1 cellular context compared by ENCODE assay signal in the genomic region with DNA sequence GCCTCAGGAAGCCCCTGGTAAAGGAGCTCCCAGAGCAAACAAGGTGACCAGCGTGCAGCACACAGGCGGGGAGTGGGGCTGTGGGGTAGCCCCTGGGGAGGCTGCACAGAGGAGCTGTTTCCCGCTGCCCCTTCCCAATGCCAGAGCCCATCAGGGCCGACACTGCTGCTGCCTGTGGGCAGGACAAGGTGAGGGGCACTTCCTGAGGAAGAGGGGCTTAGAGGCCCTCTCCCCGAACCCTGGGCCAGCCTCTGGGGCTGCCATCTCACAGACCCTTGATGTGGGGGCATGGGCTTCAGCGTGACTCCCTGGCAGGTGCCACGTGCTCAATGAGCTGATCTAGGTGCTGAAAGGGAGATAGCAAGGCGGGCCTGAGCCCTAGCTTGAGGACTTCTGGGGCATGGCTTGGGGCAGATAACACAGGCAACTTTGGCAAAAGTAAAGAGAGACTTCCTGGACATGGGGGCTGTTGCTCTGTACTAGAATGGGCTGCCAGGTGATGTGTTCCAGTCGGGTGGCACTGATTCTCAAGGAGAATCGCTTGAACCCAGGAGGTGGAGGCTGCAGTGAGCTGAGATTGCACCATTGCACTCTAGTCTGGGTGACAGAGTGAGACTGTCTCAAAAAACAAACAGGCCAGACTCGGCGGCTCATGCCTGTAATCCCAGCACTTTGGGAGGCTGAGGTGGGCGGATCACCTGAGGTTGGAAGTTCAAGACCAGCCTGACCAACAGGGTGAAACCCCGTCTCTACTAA.
TF ChIP-seq lines count a peak whose summit lies in the region.

No MANE protein-coding gene starts in this region.

TF ChIP-seq in K562, 482 proteins besides CTCF, POLR2A, EP300 and RAD21 (continued from another document and continues in another):
- TF ChIP-seq AFF1 (IDR thresholded peaks at IDR 0.05; ENCODE audit: low read depth in 1 of 2, partially characterized antibody in 2 of 2) (peak in 1 of 2 experiments; percentile 24), BHLHE40 (IDR thresholded peaks at IDR 0.05; ENCODE audit: low read length) (peak; percentile 92), NBN (IDR thresholded peaks at IDR 0.05; ENCODE audit: low read depth) (no peak), BRCA1 (IDR thresholded peaks at IDR 0.05) (no peak), BRCA1 (CRISPR knock-in tag; IDR thresholded peaks at IDR 0.05) (no peak), HDAC1 (IDR thresholded peaks at IDR 0.05) (peak in 1 of 2 experiments; percentile 61; a peak in 1 of 4 replicates), MEIS2 (IDR thresholded peaks at IDR 0.05; ENCODE audit: partially characterized antibody) (peak; percentile 13), CEBPG (CRISPR knock-in tag; IDR thresholded peaks at IDR 0.05) (no peak), CEBPG (tag; conservative IDR thresholded peaks at IDR 0.05 in 1 of 2, IDR thresholded peaks at IDR 0.05 in 1 of 2) (0 out of 4 replicates have a peak, but pooled peaks of 1 of the 2 experiments have one; percentile 27), L3MBTL2 (IDR thresholded peaks at IDR 0.05) (peak; percentile 73), ZBTB11 (CRISPR knock-in tag; IDR thresholded peaks at IDR 0.05) (0 out of 6 replicates have a peak, but pooled peaks of 1 of the 3 experiments have one; percentile 12), EZH2 (IDR thresholded peaks at IDR 0.05; ENCODE audit: borderline replicate concordance, low read depth, low read length) (no peak), SIN3A (IDR thresholded peaks at IDR 0.05; ENCODE audit: borderline replicate concordance in 2 of 2, control insufficient read depth in 1 of 2, low read depth in 2 of 2, low read length in 2 of 2) (peak in 1 of 2 experiments; percentile 45; a peak in 1 of 4 replicates), ZNF592 (IDR thresholded peaks at IDR 0.05) (peak; percentile 62), CXXC5 (CRISPR knock-in tag; IDR thresholded peaks at IDR 0.05) (0 out of 2 replicates have a peak, but pooled peaks have one; percentile 34), EHMT2 (IDR thresholded peaks at IDR 0.05) (peak; percentile 77; the same call in 1 of the 2 replicates), CBFA2T3 (IDR thresholded peaks at IDR 0.05) (peak; percentile 50), MIER1 (IDR thresholded peaks at IDR 0.05; ENCODE audit: low read depth) (peak; percentile 81; the same call in 1 of the 2 replicates)
- TF ChIP-seq, protein P1, sequence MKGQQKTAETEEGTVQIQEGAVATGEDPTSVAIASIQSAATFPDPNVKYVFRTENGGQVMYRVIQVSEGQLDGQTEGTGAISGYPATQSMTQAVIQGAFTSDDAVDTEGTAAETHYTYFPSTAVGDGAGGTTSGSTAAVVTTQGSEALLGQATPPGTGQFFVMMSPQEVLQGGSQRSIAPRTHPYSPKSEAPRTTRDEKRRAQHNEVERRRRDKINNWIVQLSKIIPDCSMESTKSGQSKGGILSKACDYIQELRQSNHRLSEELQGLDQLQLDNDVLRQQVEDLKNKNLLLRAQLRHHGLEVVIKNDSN (CRISPR knock-in tag; IDR thresholded peaks at IDR 0.05) = peak; percentile 64; the same call in 1 of the 2 replicates
- TF ChIP-seq, protein P2, sequence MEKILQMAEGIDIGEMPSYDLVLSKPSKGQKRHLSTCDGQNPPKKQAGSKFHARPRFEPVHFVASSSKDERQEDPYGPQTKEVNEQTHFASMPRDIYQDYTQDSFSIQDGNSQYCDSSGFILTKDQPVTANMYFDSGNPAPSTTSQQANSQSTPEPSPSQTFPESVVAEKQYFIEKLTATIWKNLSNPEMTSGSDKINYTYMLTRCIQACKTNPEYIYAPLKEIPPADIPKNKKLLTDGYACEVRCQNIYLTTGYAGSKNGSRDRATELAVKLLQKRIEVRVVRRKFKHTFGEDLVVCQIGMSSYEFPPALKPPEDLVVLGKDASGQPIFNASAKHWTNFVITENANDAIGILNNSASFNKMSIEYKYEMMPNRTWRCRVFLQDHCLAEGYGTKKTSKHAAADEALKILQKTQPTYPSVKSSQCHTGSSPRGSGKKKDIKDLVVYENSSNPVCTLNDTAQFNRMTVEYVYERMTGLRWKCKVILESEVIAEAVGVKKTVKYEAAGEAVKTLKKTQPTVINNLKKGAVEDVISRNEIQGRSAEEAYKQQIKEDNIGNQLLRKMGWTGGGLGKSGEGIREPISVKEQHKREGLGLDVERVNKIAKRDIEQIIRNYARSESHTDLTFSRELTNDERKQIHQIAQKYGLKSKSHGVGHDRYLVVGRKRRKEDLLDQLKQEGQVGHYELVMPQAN (IDR thresholded peaks at IDR 0.05; ENCODE audit: borderline replicate concordance) = peak; percentile 63; the same call in 1 of the 2 replicates
- TF ChIP-seq, protein P3, sequence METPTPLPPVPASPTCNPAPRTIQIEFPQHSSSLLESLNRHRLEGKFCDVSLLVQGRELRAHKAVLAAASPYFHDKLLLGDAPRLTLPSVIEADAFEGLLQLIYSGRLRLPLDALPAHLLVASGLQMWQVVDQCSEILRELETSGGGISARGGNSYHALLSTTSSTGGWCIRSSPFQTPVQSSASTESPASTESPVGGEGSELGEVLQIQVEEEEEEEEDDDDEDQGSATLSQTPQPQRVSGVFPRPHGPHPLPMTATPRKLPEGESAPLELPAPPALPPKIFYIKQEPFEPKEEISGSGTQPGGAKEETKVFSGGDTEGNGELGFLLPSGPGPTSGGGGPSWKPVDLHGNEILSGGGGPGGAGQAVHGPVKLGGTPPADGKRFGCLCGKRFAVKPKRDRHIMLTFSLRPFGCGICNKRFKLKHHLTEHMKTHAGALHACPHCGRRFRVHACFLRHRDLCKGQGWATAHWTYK (CRISPR knock-in tag; IDR thresholded peaks at IDR 0.05) = no peak
- TF ChIP-seq, protein P4, sequence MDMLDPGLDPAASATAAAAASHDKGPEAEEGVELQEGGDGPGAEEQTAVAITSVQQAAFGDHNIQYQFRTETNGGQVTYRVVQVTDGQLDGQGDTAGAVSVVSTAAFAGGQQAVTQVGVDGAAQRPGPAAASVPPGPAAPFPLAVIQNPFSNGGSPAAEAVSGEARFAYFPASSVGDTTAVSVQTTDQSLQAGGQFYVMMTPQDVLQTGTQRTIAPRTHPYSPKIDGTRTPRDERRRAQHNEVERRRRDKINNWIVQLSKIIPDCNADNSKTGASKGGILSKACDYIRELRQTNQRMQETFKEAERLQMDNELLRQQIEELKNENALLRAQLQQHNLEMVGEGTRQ (CRISPR knock-in tag; IDR thresholded peaks at IDR 0.05) = peak; percentile 21; the same call in 1 of the 2 replicates
- TF ChIP-seq, protein P5, sequence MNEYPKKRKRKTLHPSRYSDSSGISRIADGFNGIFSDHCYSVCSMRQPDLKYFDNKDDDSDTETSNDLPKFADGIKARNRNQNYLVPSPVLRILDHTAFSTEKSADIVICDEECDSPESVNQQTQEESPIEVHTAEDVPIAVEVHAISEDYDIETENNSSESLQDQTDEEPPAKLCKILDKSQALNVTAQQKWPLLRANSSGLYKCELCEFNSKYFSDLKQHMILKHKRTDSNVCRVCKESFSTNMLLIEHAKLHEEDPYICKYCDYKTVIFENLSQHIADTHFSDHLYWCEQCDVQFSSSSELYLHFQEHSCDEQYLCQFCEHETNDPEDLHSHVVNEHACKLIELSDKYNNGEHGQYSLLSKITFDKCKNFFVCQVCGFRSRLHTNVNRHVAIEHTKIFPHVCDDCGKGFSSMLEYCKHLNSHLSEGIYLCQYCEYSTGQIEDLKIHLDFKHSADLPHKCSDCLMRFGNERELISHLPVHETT (CRISPR knock-in tag; conservative IDR thresholded peaks at IDR 0.05 in 1 of 2, IDR thresholded peaks at IDR 0.05 in 1 of 2) = no peak
